In genomic region chr1:51284487-51284954, GRCh38 we compare ENCODE assay signal across 1 cellular context.
TF ChIP-seq lines count a peak whose summit lies in the region.

No MANE protein-coding gene starts in this region.

TF ChIP-seq in K562, 482 proteins besides CTCF, POLR2A, EP300 and RAD21 (continued from another document and continues in another):
- TF ChIP-seq BCLAF1 (IDR thresholded peaks at IDR 0.05; ENCODE audit: borderline replicate concordance in 1 of 2, control insufficient read depth in 1 of 2, low read depth in 2 of 2, low read length in 1 of 2) (no peak), NR2C2 (CRISPR knock-in tag; IDR thresholded peaks at IDR 0.05) (no peak), NR2C2 (tag; IDR thresholded peaks at IDR 0.05) (no peak), SMARCB1 (IDR thresholded peaks at IDR 0.05; ENCODE audit: insufficient read length, low read depth) (no peak), HNRNPLL (IDR thresholded peaks at IDR 0.05; ENCODE audit: low read depth, low read length, poor library complexity, severe bottlenecking) (no peak), ZNF830 (CRISPR knock-in tag; IDR thresholded peaks at IDR 0.05) (no peak), NR1H2 (CRISPR knock-in tag; IDR thresholded peaks at IDR 0.05) (no peak), HDAC3 (IDR thresholded peaks at IDR 0.05; ENCODE audit: borderline replicate concordance, partially characterized antibody) (peak; percentile 90), POLR2G (IDR thresholded peaks at IDR 0.05; ENCODE audit: low read depth, low read length) (no peak), ZNF408 (CRISPR knock-in tag; IDR thresholded peaks at IDR 0.05; ENCODE audit: low read depth) (no peak), GABPB1 (CRISPR knock-in tag; IDR thresholded peaks at IDR 0.05) (no peak), XRCC5 (IDR thresholded peaks at IDR 0.05; ENCODE audit: low read depth, low read length) (peak; percentile 49; the same call in 1 of the 2 replicates), IRF1 (CRISPR knock-in tag; IDR thresholded peaks at IDR 0.05; ENCODE audit: borderline replicate concordance) (no peak), BMI1 (IDR thresholded peaks at IDR 0.05; ENCODE audit: low read length) (no peak), DPF2 (IDR thresholded peaks at IDR 0.05) (peak; percentile 99), FOXP1 (CRISPR knock-in tag; IDR thresholded peaks at IDR 0.05) (no peak), ZNF79 (CRISPR knock-in tag; IDR thresholded peaks at IDR 0.05; ENCODE audit: low read depth) (no peak), ZNF253 (CRISPR knock-in tag; conservative IDR thresholded peaks at IDR 0.05) (no peak), RNF2 (IDR thresholded peaks at IDR 0.05) (peak; percentile 88), ILK (tag; IDR thresholded peaks at IDR 0.05; ENCODE audit: borderline replicate concordance, low read depth) (no peak), ETV6 (IDR thresholded peaks at IDR 0.05; ENCODE audit: borderline replicate concordance in 1 of 2, low read depth in 2 of 2, low read length in 1 of 2) (peak in 1 of 2 experiments; percentile 80; a peak in 2 of 4 replicates), ETV6 (CRISPR knock-in tag; IDR thresholded peaks at IDR 0.05; ENCODE audit: borderline replicate concordance) (no peak), SMAD3 (CRISPR knock-in tag; conservative IDR thresholded peaks at IDR 0.05) (peak; percentile 81; the same call in 1 of the 2 replicates), SMARCA4 (IDR thresholded peaks at IDR 0.05) (peak; percentile 99), CREBBP (IDR thresholded peaks at IDR 0.05; ENCODE audit: low read depth, low read length) (no peak), SMAD1 (IDR thresholded peaks at IDR 0.05; ENCODE audit: low read depth, low read length, partially characterized antibody) (peak; percentile 98), ZBTB26 (CRISPR knock-in tag; IDR thresholded peaks at IDR 0.05) (no peak), POLR2AphosphoS5 (IDR thresholded peaks at IDR 0.05; ENCODE audit: control insufficient read depth, insufficient read depth, low read depth, low read length) (peak; percentile 99), BCOR (IDR thresholded peaks at IDR 0.05) (peak; percentile 60; the same call in 1 of the 2 replicates), SMARCE1 (IDR thresholded peaks at IDR 0.05) (peak; percentile 99), NR2F6 (CRISPR knock-in tag; IDR thresholded peaks at IDR 0.05) (no peak), ZNF140 (CRISPR knock-in tag; IDR thresholded peaks at IDR 0.05) (no peak), KHSRP (IDR thresholded peaks at IDR 0.05) (peak; percentile 77; the same call in 1 of the 2 replicates), ZNF699 (CRISPR knock-in tag; IDR thresholded peaks at IDR 0.05; ENCODE audit: insufficient replicate concordance) (no peak), SRF (CRISPR knock-in tag; IDR thresholded peaks at IDR 0.05) (no peak), NCOA2 (IDR thresholded peaks at IDR 0.05; ENCODE audit: partially characterized antibody in 2 of 2) (no peak), PHF8 (IDR thresholded peaks at IDR 0.05; ENCODE audit: borderline replicate concordance, low read length) (no peak), ETV1 (tag; conservative IDR thresholded peaks at IDR 0.05; ENCODE audit: low read depth) (peak; percentile 56; the same call in 1 of the 2 replicates), MYC (IDR thresholded peaks at IDR 0.05; ENCODE audit: low read depth, low read length) (peak; percentile 74), MYC (CRISPR knock-in tag; IDR thresholded peaks at IDR 0.05; ENCODE audit: borderline replicate concordance, low read depth) (no peak), FOSL1 (tag; conservative IDR thresholded peaks at IDR 0.05) (peak; percentile 78), CBFB (CRISPR knock-in tag; IDR thresholded peaks at IDR 0.05) (peak; percentile 76; the same call in 1 of the 2 replicates), PHF20 (IDR thresholded peaks at IDR 0.05; ENCODE audit: partially characterized antibody) (no peak)
- TF ChIP-seq, protein P1, sequence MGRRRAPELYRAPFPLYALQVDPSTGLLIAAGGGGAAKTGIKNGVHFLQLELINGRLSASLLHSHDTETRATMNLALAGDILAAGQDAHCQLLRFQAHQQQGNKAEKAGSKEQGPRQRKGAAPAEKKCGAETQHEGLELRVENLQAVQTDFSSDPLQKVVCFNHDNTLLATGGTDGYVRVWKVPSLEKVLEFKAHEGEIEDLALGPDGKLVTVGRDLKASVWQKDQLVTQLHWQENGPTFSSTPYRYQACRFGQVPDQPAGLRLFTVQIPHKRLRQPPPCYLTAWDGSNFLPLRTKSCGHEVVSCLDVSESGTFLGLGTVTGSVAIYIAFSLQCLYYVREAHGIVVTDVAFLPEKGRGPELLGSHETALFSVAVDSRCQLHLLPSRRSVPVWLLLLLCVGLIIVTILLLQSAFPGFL (CRISPR knock-in tag; IDR thresholded peaks at IDR 0.05), result 0 out of 2 replicates have a peak, but pooled peaks have one; percentile 38
- TF ChIP-seq, protein P2, sequence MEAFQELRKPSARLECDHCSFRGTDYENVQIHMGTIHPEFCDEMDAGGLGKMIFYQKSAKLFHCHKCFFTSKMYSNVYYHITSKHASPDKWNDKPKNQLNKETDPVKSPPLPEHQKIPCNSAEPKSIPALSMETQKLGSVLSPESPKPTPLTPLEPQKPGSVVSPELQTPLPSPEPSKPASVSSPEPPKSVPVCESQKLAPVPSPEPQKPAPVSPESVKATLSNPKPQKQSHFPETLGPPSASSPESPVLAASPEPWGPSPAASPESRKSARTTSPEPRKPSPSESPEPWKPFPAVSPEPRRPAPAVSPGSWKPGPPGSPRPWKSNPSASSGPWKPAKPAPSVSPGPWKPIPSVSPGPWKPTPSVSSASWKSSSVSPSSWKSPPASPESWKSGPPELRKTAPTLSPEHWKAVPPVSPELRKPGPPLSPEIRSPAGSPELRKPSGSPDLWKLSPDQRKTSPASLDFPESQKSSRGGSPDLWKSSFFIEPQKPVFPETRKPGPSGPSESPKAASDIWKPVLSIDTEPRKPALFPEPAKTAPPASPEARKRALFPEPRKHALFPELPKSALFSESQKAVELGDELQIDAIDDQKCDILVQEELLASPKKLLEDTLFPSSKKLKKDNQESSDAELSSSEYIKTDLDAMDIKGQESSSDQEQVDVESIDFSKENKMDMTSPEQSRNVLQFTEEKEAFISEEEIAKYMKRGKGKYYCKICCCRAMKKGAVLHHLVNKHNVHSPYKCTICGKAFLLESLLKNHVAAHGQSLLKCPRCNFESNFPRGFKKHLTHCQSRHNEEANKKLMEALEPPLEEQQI (IDR thresholded peaks at IDR 0.05), result peak; percentile 87
- TF ChIP-seq, protein P3, sequence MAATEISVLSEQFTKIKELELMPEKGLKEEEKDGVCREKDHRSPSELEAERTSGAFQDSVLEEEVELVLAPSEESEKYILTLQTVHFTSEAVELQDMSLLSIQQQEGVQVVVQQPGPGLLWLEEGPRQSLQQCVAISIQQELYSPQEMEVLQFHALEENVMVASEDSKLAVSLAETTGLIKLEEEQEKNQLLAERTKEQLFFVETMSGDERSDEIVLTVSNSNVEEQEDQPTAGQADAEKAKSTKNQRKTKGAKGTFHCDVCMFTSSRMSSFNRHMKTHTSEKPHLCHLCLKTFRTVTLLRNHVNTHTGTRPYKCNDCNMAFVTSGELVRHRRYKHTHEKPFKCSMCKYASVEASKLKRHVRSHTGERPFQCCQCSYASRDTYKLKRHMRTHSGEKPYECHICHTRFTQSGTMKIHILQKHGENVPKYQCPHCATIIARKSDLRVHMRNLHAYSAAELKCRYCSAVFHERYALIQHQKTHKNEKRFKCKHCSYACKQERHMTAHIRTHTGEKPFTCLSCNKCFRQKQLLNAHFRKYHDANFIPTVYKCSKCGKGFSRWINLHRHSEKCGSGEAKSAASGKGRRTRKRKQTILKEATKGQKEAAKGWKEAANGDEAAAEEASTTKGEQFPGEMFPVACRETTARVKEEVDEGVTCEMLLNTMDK (IDR thresholded peaks at IDR 0.05; ENCODE audit: borderline replicate concordance, insufficient read depth, low read depth, low read length, poor library complexity, severe bottlenecking), result no peak
- TF ChIP-seq, protein P4, sequence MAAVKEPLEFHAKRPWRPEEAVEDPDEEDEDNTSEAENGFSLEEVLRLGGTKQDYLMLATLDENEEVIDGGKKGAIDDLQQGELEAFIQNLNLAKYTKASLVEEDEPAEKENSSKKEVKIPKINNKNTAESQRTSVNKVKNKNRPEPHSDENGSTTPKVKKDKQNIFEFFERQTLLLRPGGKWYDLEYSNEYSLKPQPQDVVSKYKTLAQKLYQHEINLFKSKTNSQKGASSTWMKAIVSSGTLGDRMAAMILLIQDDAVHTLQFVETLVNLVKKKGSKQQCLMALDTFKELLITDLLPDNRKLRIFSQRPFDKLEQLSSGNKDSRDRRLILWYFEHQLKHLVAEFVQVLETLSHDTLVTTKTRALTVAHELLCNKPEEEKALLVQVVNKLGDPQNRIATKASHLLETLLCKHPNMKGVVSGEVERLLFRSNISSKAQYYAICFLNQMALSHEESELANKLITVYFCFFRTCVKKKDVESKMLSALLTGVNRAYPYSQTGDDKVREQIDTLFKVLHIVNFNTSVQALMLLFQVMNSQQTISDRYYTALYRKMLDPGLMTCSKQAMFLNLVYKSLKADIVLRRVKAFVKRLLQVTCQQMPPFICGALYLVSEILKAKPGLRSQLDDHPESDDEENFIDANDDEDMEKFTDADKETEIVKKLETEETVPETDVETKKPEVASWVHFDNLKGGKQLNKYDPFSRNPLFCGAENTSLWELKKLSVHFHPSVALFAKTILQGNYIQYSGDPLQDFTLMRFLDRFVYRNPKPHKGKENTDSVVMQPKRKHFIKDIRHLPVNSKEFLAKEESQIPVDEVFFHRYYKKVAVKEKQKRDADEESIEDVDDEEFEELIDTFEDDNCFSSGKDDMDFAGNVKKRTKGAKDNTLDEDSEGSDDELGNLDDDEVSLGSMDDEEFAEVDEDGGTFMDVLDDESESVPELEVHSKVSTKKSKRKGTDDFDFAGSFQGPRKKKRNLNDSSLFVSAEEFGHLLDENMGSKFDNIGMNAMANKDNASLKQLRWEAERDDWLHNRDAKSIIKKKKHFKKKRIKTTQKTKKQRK (IDR thresholded peaks at IDR 0.05; ENCODE audit: borderline replicate concordance, low read depth, low read length), result no peak
- TF ChIP-seq, protein P5, sequence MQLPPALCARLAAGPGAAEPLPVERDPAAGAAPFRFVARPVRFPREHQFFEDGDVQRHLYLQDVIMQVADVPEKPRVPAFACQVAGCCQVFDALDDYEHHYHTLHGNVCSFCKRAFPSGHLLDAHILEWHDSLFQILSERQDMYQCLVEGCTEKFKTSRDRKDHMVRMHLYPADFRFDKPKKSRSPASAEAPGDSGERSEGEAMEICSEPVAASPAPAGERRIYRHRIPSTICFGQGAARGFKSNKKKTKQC (CRISPR knock-in tag; IDR thresholded peaks at IDR 0.05), result no peak
- TF ChIP-seq, protein P6, sequence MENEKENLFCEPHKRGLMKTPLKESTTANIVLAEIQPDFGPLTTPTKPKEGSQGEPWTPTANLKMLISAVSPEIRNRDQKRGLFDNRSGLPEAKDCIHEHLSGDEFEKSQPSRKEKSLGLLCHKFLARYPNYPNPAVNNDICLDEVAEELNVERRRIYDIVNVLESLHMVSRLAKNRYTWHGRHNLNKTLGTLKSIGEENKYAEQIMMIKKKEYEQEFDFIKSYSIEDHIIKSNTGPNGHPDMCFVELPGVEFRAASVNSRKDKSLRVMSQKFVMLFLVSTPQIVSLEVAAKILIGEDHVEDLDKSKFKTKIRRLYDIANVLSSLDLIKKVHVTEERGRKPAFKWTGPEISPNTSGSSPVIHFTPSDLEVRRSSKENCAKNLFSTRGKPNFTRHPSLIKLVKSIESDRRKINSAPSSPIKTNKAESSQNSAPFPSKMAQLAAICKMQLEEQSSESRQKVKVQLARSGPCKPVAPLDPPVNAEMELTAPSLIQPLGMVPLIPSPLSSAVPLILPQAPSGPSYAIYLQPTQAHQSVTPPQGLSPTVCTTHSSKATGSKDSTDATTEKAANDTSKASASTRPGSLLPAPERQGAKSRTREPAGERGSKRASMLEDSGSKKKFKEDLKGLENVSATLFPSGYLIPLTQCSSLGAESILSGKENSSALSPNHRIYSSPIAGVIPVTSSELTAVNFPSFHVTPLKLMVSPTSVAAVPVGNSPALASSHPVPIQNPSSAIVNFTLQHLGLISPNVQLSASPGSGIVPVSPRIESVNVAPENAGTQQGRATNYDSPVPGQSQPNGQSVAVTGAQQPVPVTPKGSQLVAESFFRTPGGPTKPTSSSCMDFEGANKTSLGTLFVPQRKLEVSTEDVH (IDR thresholded peaks at IDR 0.05; ENCODE audit: low read depth, partially characterized antibody), result peak; percentile 80
